Comparison of ENCODE assay signal across 8 cellular contexts in genomic region chr21:36384885-36385232, GRCh38. TPM values are rescaled to one million over a fixed set of nuclear protein-coding genes. Genes with fewer than 3 reads are reported as not detected.
DNase-seq lines count a peak whose midpoint lies in the region; ATAC-seq and TF ChIP-seq lines count a peak whose summit lies in the region.

No MANE protein-coding gene starts in this region.

- ATAC-seq in HG03064 (IDR thresholded peaks at IDR 0.05; ENCODE audit: low read depth, unreplicated experiment): peak; percentile 25

- H3K4me1 Mint-ChIP-seq in neural crest cell: peaks cover 42% of the 10 kb centered on the region

- peak overlapping the region; percentile 52; the same call in 1 of the 2 replicates for H3K9ac ChIP-seq in ES-I3 (ENCODE audit: low read depth, low read length)

- in situ Hi-C loops in astrocyte of the cerebellum (cut with HindIII; ENCODE audit: low sequenced_read_pairs): no loop called here
- in situ Hi-C loops in G401 (cut with HindIII; ENCODE audit: low sequenced_read_pairs): no loop called here

- no peaks in the 10 kb centered on the region for H3K27me3 Mint-ChIP-seq in neural crest cell (ENCODE audit: low read depth)

- H3K9me3 Mint-ChIP-seq in neural crest cell: peaks cover 3% of the 10 kb centered on the region

- DNase-seq in astrocyte of the cerebellum (ENCODE audit: low read depth) (no peak), neural crest cell (ENCODE audit: low read depth, low spot score) (no peak), SKM-1 (lab: John Stamatoyannopoulos, UW; ENCODE audit: unreplicated experiment) (no peak), NCI-H69 (lab: John Stamatoyannopoulos, UW) (no peak), G401 (ENCODE audit: low spot score) (no peak), GM03348 (ENCODE audit: low spot score) (no peak)

- H3K4me1 ChIP-seq in ES-I3 (ENCODE audit: insufficient read depth, low read length): no peaks in the 10 kb centered on the region

- H3K9me3 ChIP-seq in ES-I3 (ENCODE audit: control insufficient read depth, insufficient read depth, low read length): no peaks in the 10 kb centered on the region

- H3K27ac Mint-ChIP-seq in neural crest cell (ENCODE audit: unreplicated experiment): no peak overlapping the region

- H3K36me3 Mint-ChIP-seq in neural crest cell (ENCODE audit: low read depth): peaks cover 15% of the 10 kb centered on the region

- TF ChIP-seq CTCF in astrocyte of the cerebellum (IDR thresholded peaks at IDR 0.05; ENCODE audit: low read depth, low read length, missing control alignments) (no peak), neural crest cell (conservative IDR thresholded peaks at IDR 0.05) (no peak)

- peak overlapping the region; percentile 53 for H3K4me3 ChIP-seq in astrocyte of the cerebellum (ENCODE audit: low read depth, low read length)

- H3K36me3 ChIP-seq in ES-I3 (ENCODE audit: insufficient read depth, low read length): no peaks in the 10 kb centered on the region

- peak overlapping the region; percentile 77 for H3K4me3 Mint-ChIP-seq in neural crest cell

RNA-seq across cellular contexts. Expression of gene CHAF1B, which starts 0.3 kb away (rescaled TPM):
- total RNA-seq in neural crest cell: 30.3 and 32.3 TPM in 2 replicates
- 8.6 and 18.1 TPM in 2 replicates for total RNA-seq in G401 (2014; rRNA removed; shearing (Covaris generic))
